In the genomic region with DNA sequence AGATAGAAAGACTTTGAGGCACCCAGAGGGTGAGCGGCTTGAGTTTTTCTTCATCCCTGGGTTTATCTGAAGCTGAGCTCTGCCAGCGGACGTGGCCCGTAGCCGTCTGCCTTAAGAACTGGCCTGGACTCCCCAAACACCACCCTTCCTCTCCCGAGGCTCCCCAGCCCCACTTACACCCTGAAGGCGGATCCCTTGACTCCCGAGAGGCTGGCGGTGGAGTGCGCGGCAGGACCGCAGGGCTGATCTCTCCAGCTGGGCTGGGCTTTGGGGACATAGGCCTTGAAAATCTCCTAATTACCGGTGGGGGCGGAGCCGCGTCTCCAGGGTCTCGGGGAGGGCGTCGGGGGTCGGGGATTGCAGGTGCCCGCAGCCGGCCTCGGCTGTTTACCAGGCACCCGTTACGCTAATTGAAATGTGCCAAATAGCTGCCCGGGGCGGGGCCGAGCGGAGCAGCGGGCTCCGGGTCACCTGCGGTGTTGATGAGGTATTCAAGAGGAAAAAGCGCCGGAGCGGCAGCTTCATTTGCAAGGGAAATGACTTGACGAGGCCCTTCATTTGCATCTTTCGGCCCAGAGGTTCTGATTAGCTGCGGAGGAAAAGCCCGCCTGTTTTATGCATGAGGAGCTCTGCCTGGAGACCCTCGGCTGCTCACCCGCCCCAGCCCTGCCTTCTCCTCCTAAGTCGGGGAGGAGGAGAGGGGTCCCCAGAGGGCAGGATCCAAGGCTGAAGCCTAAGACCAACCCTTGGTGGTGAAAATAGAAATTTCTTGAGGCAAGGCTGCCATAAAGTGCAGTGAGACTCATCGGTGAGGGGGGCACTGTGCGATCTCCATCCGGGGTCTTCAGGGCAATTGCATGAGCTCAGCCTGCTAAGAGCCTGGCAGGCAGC, we compare ENCODE assay signal across 8 cellular contexts.
A peak's percentile ranks its signal among the peaks of the same experiment; 100 is the strongest.
DNase-seq lines count a peak whose midpoint lies in the region; ATAC-seq, FAIRE-seq and TF ChIP-seq lines count a peak whose summit lies in the region.

No MANE protein-coding gene starts in this region.

- H3K9me3 Mint-ChIP-seq in activated CD4-positive, alpha-beta T cell treated with anti-CD3 and anti-CD28 coated beads, Interleukin-2, amount 10 ng/mL, durations not matched to agents 24 days and 14 days = no peaks in the 10 kb centered on the region

- H3K79me2 ChIP-seq in parathyroid adenoma = no peaks in the 10 kb centered on the region

- H2AFZ ChIP-seq in parathyroid adenoma = peak overlapping the region; percentile 80

- TF ChIP-seq CTCF in parathyroid adenoma (IDR thresholded peaks at IDR 0.05) (no peak), D721Med (IDR thresholded peaks at IDR 0.05; ENCODE audit: insufficient read depth, missing control alignments) (no peak)

- H3K36me3 Mint-ChIP-seq in activated CD4-positive, alpha-beta T cell treated with anti-CD3 and anti-CD28 coated beads, Interleukin-2, amount 10 ng/mL, durations not matched to agents 24 days and 14 days (ENCODE audit: low read depth) = no peaks in the 10 kb centered on the region

- intact Hi-C loops in activated CD4-positive, alpha-beta T cell treated with anti-CD3 and anti-CD28 coated beads, Interleukin-2, amount 10 ng/mL, durations not matched to agents 24 days and 14 days (cut with micrococcal nuclease) = loop anchor here (1.0 kb wide), 1 partner anchor 29 kb away; no protein-coding TSS in a partner anchor

- H3K27me3 Mint-ChIP-seq in activated CD4-positive, alpha-beta T cell treated with anti-CD3 and anti-CD28 coated beads, Interleukin-2, amount 10 ng/mL, durations not matched to agents 24 days and 14 days = peaks cover 39% of the 10 kb centered on the region

- peak overlapping the region; percentile 25 for H3K27ac Mint-ChIP-seq in activated CD4-positive, alpha-beta T cell treated with anti-CD3 and anti-CD28 coated beads, Interleukin-2, amount 10 ng/mL, durations not matched to agents 24 days and 14 days

- H3K9me3 ChIP-seq in endocrine pancreas (ENCODE audit: control insufficient read depth, low read length) (no peaks in the 10 kb centered on the region), parathyroid adenoma (ENCODE audit: control insufficient read depth, low read length) (no peaks in the 10 kb centered on the region)

- H3K4me2 ChIP-seq in parathyroid adenoma (ENCODE audit: low read length) = peak overlapping the region; percentile 76

- ATAC-seq in GM19455 (IDR thresholded peaks at IDR 0.05; ENCODE audit: unreplicated experiment) = no peak
- no peak for ATAC-seq in HG03565 (IDR thresholded peaks at IDR 0.05; ENCODE audit: unreplicated experiment)

- no peaks in the 10 kb centered on the region for H3K36me3 ChIP-seq in endocrine pancreas (ENCODE audit: control insufficient read depth, insufficient read depth, low read length)
- H3K36me3 ChIP-seq in parathyroid adenoma (ENCODE audit: control insufficient read depth, insufficient read depth, low read length) = no peaks in the 10 kb centered on the region

- H3K4me1 ChIP-seq in endocrine pancreas (ENCODE audit: control insufficient read depth, insufficient read depth, low read length) (no peaks in the 10 kb centered on the region), parathyroid adenoma (peaks cover 8% of the 10 kb centered on the region)

- H3K4me3 Mint-ChIP-seq in activated CD4-positive, alpha-beta T cell treated with anti-CD3 and anti-CD28 coated beads, Interleukin-2, amount 10 ng/mL, durations not matched to agents 24 days and 14 days = peak overlapping the region; percentile 74

- H3K4me3 ChIP-seq in endocrine pancreas (ENCODE audit: control insufficient read depth, insufficient read depth, low read length) = no peak overlapping the region
- H3K4me3 ChIP-seq in parathyroid adenoma (ENCODE audit: low read depth, low read length) = peak overlapping the region; percentile 1

- H3K4me1 Mint-ChIP-seq in activated CD4-positive, alpha-beta T cell treated with anti-CD3 and anti-CD28 coated beads, Interleukin-2, amount 10 ng/mL, durations not matched to agents 24 days and 14 days = peaks cover 11% of the 10 kb centered on the region

- DNase-seq in DMS114 treated with DMSO at 0.1 percent for 48 hours (lab: John Stamatoyannopoulos, UW; ENCODE audit: unreplicated experiment) (peak; percentile 9), NCI-H2081 (lab: John Stamatoyannopoulos, UW) (peak; percentile 94 to 98), D721Med (ENCODE audit: insufficient read length, low spot score) (no peak)
- peak; percentile 87 for DNase-seq in activated CD4-positive, alpha-beta T cell treated with anti-CD3 and anti-CD28 coated beads, Interleukin-2, amount 10 ng/mL, durations not matched to agents 24 days and 14 days

- H3K9ac ChIP-seq in endocrine pancreas (ENCODE audit: control insufficient read depth, insufficient read depth, low read length) (peak overlapping the region; percentile 19), parathyroid adenoma (no peak overlapping the region)

- H3K27me3 ChIP-seq in endocrine pancreas (ENCODE audit: control insufficient read depth, insufficient read depth, low read length) (no peaks in the 10 kb centered on the region), parathyroid adenoma (ENCODE audit: control insufficient read depth, insufficient read depth, low read length) (no peaks in the 10 kb centered on the region)

- no peak for FAIRE-seq in D721Med (lab: Jason Lieb, UNC)

- no peak overlapping the region for H3K27ac ChIP-seq in parathyroid adenoma
